ENCODE assay signal across 11 cellular contexts in the genomic region with DNA sequence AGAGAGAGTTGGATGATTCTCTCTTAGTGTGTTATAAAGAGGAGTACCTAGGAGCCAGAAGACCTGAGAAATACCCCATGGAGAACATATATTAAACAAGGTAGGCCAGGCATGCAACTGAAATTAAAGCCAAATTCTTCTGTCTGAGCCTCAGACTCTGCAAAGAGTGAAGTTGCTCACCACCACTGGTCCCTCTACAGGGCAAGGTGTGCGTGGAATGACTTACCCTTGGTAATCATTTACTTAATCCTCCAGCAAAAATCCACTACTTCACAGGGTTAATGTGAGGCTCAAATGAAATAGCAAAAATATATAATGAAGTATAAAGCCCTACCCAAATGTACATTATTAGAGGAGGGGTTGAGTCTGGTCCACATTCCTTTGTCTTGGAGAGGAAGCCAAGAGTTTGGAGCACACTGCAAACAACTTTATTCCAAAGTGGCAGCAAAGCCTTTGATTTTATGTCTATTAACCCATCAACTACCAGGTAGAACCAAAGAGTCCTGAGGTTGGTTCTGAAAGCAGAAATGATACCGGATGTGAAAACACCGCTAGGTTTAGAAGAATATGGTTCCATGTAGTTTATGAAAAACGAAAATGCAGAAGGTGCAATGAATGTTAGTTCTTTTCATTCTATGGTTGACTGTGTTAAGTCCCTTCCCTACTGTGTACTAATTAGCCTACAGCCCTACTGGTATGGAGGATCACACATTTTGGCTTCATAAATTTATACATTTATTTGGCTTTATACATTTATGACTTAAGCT. TPM values are rescaled to one million over a fixed set of nuclear protein-coding genes. Genes with fewer than 3 reads are reported as not detected.
DNase-seq lines count a peak whose midpoint lies in the region; ATAC-seq and TF ChIP-seq lines count a peak whose summit lies in the region.
"Had no signal": no experiment of that assay in that cellular context is flagged by ENCODE, and none has a peak within 500 bp of the region (broad histone marks: within the 10 kb centered on the region; RNA-seq: fewer than 3 reads in every experiment).

No MANE protein-coding gene starts in this region.

- no peak overlapping the region for H3K27ac Mint-ChIP-seq in natural killer cell treated with Interleukin-12 subunit alpha and Interleukin-12 subunit beta and Interleukin-15 and Interleukin-18, amount 100 ng/mL, for 72 hours

- H3K9me3 ChIP-seq in left lung, result no peaks in the 10 kb centered on the region

- H3K27ac ChIP-seq in left lung, result peak overlapping the region in 1 of 2 donors; percentile 17

- H3K27me3 Mint-ChIP-seq in natural killer cell treated with Interleukin-12 subunit alpha and Interleukin-12 subunit beta and Interleukin-15 and Interleukin-18, amount 100 ng/mL, for 72 hours, result no peaks in the 10 kb centered on the region

- intact Hi-C loops in left lung (cut with DNase I) (no loop called here), left cardiac atrium (cut with DNase I) (no loop called here)

- peaks cover 0 to 24% of the 10 kb centered on the region in 2 donors for H3K4me1 ChIP-seq in left lung

- no peaks in the 10 kb centered on the region for H3K27me3 ChIP-seq in left lung

- no peak for TF ChIP-seq CTCF in left lung (IDR thresholded peaks at IDR 0.05)

- H3K9me3 Mint-ChIP-seq in natural killer cell treated with Interleukin-12 subunit alpha and Interleukin-12 subunit beta and Interleukin-15 and Interleukin-18, amount 100 ng/mL, for 72 hours, result no peaks in the 10 kb centered on the region

- H3K36me3 ChIP-seq in left lung, result peaks cover 5 to 100% of the 10 kb centered on the region in 2 donors

- H3K36me3 Mint-ChIP-seq in natural killer cell treated with Interleukin-12 subunit alpha and Interleukin-12 subunit beta and Interleukin-15 and Interleukin-18, amount 100 ng/mL, for 72 hours, result peaks cover 31% of the 10 kb centered on the region

- no peak for DNase-seq in left lung
- DNase-seq in left cardiac atrium, result no peak
- DNase-seq in natural killer cell treated with Interleukin-12 subunit alpha and Interleukin-12 subunit beta and Interleukin-15 and Interleukin-18, amount 100 ng/mL, for 72 hours (ENCODE audit: low spot score), result no peak
- no peak for DNase-seq in NCI-H2227 treated with DMSO at 0.1 percent for 48 hours (lab: John Stamatoyannopoulos, UW)
- no peak for DNase-seq in DMS53 treated with DMSO at 0.1 percent for 48 hours (lab: John Stamatoyannopoulos, UW; ENCODE audit: unreplicated experiment)
- DNase-seq: caudate nucleus; nucleus accumbens; stimulated activated CD4-positive, alpha-beta T cell treated with anti-CD3 and anti-CD28 coated beads, Interleukin-1b, Interleukin-23, amount 100 ng/mL, for 48 hours had no signal

- ATAC-seq in GM18520 (IDR thresholded peaks at IDR 0.05; ENCODE audit: unreplicated experiment) (peak; percentile 72), GM21423 (IDR thresholded peaks at IDR 0.05; ENCODE audit: unreplicated experiment) (peak; percentile 86), HG03135 (IDR thresholded peaks at IDR 0.05; ENCODE audit: unreplicated experiment) (peak; percentile 78), left lung (peak; percentile 74), left cardiac atrium (no peak)
- no peak for ATAC-seq in natural killer cell treated with Interleukin-12 subunit alpha and Interleukin-12 subunit beta and Interleukin-15 and Interleukin-18, amount 100 ng/mL, for 72 hours

- H3K4me3 ChIP-seq in left lung, result no peak overlapping the region

- no peak overlapping the region for H3K4me3 Mint-ChIP-seq in natural killer cell treated with Interleukin-12 subunit alpha and Interleukin-12 subunit beta and Interleukin-15 and Interleukin-18, amount 100 ng/mL, for 72 hours

- H3K4me1 Mint-ChIP-seq in natural killer cell treated with Interleukin-12 subunit alpha and Interleukin-12 subunit beta and Interleukin-15 and Interleukin-18, amount 100 ng/mL, for 72 hours (ENCODE audit: low read depth in 2 of 2), result peaks cover 14 to 22% of the 10 kb centered on the region in 2 donors

RNA-seq across cellular contexts. Expression of a gene that starts 8.5 kb away (rescaled TPM):
- 100 to 1,000 TPM; 284 to 296 TPM for total RNA-seq in left lung
- total RNA-seq in left cardiac atrium, result 100 to 1,000 TPM; 101 to 127 TPM
- 100 to 1,000 TPM; 240 to 299 TPM for total RNA-seq in natural killer cell treated with Interleukin-12 subunit alpha and Interleukin-12 subunit beta and Interleukin-15 and Interleukin-18, amount 100 ng/mL, for 72 hours

RNA-seq across cellular contexts. Expression of a gene that starts 33.9 kb away (rescaled TPM):
- total RNA-seq in left lung, result 100 to 1,000 TPM; 158 to 290 TPM
- total RNA-seq in left cardiac atrium, result 10 to 100 TPM; 63.4 to 70.8 TPM
- 100 to 1,000 TPM; 205 to 234 TPM for total RNA-seq in natural killer cell treated with Interleukin-12 subunit alpha and Interleukin-12 subunit beta and Interleukin-15 and Interleukin-18, amount 100 ng/mL, for 72 hours

RNA-seq across cellular contexts. Expression of a gene that starts 41.4 kb away (rescaled TPM):
- total RNA-seq in left lung (10 to 100 TPM; 28.7 to 35.9 TPM), left cardiac atrium (10 to 100 TPM; 23.6 to 27.2 TPM)
- 10 to 100 TPM; 30.4 to 51.4 TPM for total RNA-seq in natural killer cell treated with Interleukin-12 subunit alpha and Interleukin-12 subunit beta and Interleukin-15 and Interleukin-18, amount 100 ng/mL, for 72 hours

RNA-seq across cellular contexts. Expression of a gene that starts 42.3 kb away (rescaled TPM):
- total RNA-seq in left lung (10 to 100 TPM; 65.4 to 71.0 TPM), left cardiac atrium (10 to 100 TPM; 48.9 to 54.4 TPM)
- 10 to 100 TPM; 34.0 to 35.6 TPM for total RNA-seq in natural killer cell treated with Interleukin-12 subunit alpha and Interleukin-12 subunit beta and Interleukin-15 and Interleukin-18, amount 100 ng/mL, for 72 hours

RNA-seq across cellular contexts. Expression of a gene that starts 48.7 kb away (rescaled TPM):
- total RNA-seq in left lung, result 100 to 1,000 TPM in 1 of 2 donors, 10 to 100 TPM in 1; 59.4 to 148 TPM
- not detected for total RNA-seq in left cardiac atrium
- not detected for total RNA-seq in natural killer cell treated with Interleukin-12 subunit alpha and Interleukin-12 subunit beta and Interleukin-15 and Interleukin-18, amount 100 ng/mL, for 72 hours

Comparison
In these comparisons a context has a peak if more than half of its experiments do, and no peak if none do; other contexts are left out.
1. ATAC-seq: peak in GM18520 (single experiment), GM21423 (single experiment), HG03135 (single experiment) and left lung (single experiment); none in left cardiac atrium (0 of 2) and natural killer cell treated with Interleukin-12 subunit alpha and Interleukin-12 subunit beta and Interleukin-15 and Interleukin-18, amount 100 ng/mL, for 72 hours (0 of 2).